Comparison of ENCODE assay signal across 16 cellular contexts in the genomic region with DNA sequence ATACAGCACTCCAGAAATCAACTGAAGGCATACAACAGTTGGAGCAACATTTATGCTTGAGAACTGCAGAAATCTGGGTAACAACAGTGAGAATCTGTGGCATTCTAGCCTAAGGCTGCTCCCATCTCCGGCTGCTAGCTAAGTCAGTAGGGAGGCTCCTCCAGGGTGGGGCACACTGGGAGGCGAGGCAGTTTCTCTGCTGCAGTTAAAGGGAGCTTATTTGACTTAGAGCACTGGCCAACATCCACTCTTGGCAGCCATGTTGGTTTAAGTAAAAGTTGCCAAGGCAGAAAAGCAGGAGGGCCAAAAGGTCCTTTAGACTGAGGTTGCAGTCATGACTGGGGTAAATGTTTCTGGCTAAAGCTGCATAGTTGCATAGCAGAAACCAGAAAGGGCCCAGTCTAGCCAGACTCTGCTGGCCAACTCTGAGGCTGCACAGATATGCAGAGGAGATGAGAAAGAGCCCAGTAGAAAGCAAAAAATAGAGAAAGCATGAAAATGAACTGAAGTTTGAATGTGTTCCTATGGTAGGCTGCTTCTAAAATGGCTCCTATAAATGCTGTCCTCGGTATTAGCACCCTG. TPM values are rescaled to one million over a fixed set of nuclear protein-coding genes. Genes with fewer than 3 reads are reported as not detected.
DNase-seq lines count a peak whose midpoint lies in the region; ATAC-seq and TF ChIP-seq lines count a peak whose summit lies in the region.
"Had no signal": no experiment of that assay in that cellular context is flagged by ENCODE, and none has a peak within 500 bp of the region (broad histone marks: within the 10 kb centered on the region; RNA-seq: fewer than 3 reads in every experiment).

No MANE protein-coding gene starts in this region.

- H3K27ac ChIP-seq in HUES48 (ENCODE audit: low read depth, low read length) (peak overlapping the region; percentile 18), OCI-LY7 (ENCODE audit: low read depth, low read length, poor library complexity, severe bottlenecking) (no peak overlapping the region), aorta (ENCODE audit: low read depth in 1 of 2, low read length in 2 of 2) (no peak overlapping the region)
- H3K27ac ChIP-seq: A549, C4-2B, HL-60, KMS-11 had no signal

- POLR2A ChIA-PET in OCI-LY7 (lab: Charles Lee) = interaction anchor here (1.0 to 1.7 kb wide), 2 partner anchors 14 to 20 kb away, joined by 3 to 4 read pairs; no protein-coding TSS in a partner anchor

- CTCF ChIA-PET in OCI-LY7 (lab: Charles Lee; ENCODE audit: unreplicated experiment) = no interaction called here

- H3K79me2 ChIP-seq in OCI-LY7 (ENCODE audit: insufficient read depth, low read depth, low read length) = no peaks in the 10 kb centered on the region

- H3K9ac ChIP-seq in HUES48 (ENCODE audit: low read depth, low read length) = no peak overlapping the region
- H3K9ac ChIP-seq: KMS-11 had no signal

- no TSS peak for BruUV-seq in OCI-LY7 (replicated peaks; lab: Mats Ljungman, UMichigan)

- no peak overlapping the region for H3K4me2 ChIP-seq in OCI-LY7 (ENCODE audit: low read length)
- H3K4me2 ChIP-seq: A549, KMS-11 had no signal

- DNase-seq in OCI-LY7 (ENCODE audit: low spot score) = no peak
- DNase-seq in iPS-NIHi7 (ENCODE audit: extremely low spot score) = peak; percentile 45
- DNase-seq in aorta = no peak
- no peak for DNase-seq in stimulated activated CD4-positive, alpha-beta T cell treated with anti-CD3 and anti-CD28 coated beads, Interleukin-4, amount 100 ng/mL, for 4 hours
- DNase-seq: BE2C; CD4-positive, alpha-beta memory T cell; DMS79 had no signal

- H3K9me3 ChIP-seq in HUES48 (ENCODE audit: control insufficient read depth, insufficient read depth, low read length) (no peaks in the 10 kb centered on the region), OCI-LY7 (ENCODE audit: low read length) (peaks cover 9% of the 10 kb centered on the region; the same call in 1 of the 2 replicates), aorta (ENCODE audit: control insufficient read depth, low read length) (no peaks in the 10 kb centered on the region)
- H3K9me3 ChIP-seq: A549, BE2C had no signal

- peaks cover 3% of the 10 kb centered on the region; the same call in 1 of the 2 replicates for H3K27me3 ChIP-seq in HUES48 (ENCODE audit: control insufficient read depth, insufficient read depth, low read length)
- H3K27me3 ChIP-seq in aorta (ENCODE audit: control insufficient read depth in 1 of 2, insufficient read depth in 2 of 2, low read length in 1 of 2) = no peaks in the 10 kb centered on the region
- H3K27me3 ChIP-seq: BE2C had no signal

- H3K36me3 ChIP-seq in HUES48 (ENCODE audit: control insufficient read depth, insufficient read depth, low read length) (no peaks in the 10 kb centered on the region), OCI-LY7 (ENCODE audit: insufficient read depth, low read length) (no peaks in the 10 kb centered on the region), aorta (ENCODE audit: control insufficient read depth in 1 of 2, insufficient read depth in 2 of 2, low read length in 1 of 2) (no peaks in the 10 kb centered on the region)
- H3K36me3 ChIP-seq: BE2C had no signal

- intact Hi-C loops in OCI-LY7 (cut with micrococcal nuclease; ENCODE audit: unreplicated experiment) (no loop called here), aorta (cut with DNase I) (no loop called here)

- 29 to 34% methylated on average over 3 of the region's 3 CpGs for WGBS in aorta, 2 donors

- H3K4me3 ChIP-seq in HUES48 (ENCODE audit: low read depth, low read length) (no peak overlapping the region), OCI-LY7 (ENCODE audit: low read depth, low read length, poor library complexity, severe bottlenecking) (no peak overlapping the region), aorta (ENCODE audit: low read length in 2 of 2) (no peak overlapping the region)
- H3K4me3 ChIP-seq: A549 had no signal

- H2AFZ ChIP-seq in OCI-LY7 (ENCODE audit: low read length) = peak overlapping the region; percentile 21; the same call in 1 of the 2 replicates

- no peaks in the 10 kb centered on the region for H3K9me2 ChIP-seq in OCI-LY7 (ENCODE audit: insufficient read depth, low read length)

- ATAC-seq in aorta (ENCODE audit: low FRiP score) (peak; percentile 59), HG03280 (IDR thresholded peaks at IDR 0.05; ENCODE audit: unreplicated experiment) (no peak), HG02678 (IDR thresholded peaks at IDR 0.05; ENCODE audit: unreplicated experiment) (no peak)
- ATAC-seq: A549 had no signal

- H4K20me1 ChIP-seq in OCI-LY7 (ENCODE audit: insufficient read depth, low read length) = no peaks in the 10 kb centered on the region

- TF ChIP-seq CTCF in OCI-LY7 (conservative IDR thresholded peaks at IDR 0.05; ENCODE audit: low read length) = no peak

- peaks cover 47% of the 10 kb centered on the region for H3K4me1 ChIP-seq in HUES48 (ENCODE audit: control insufficient read depth, insufficient read depth, low read length)
- H3K4me1 ChIP-seq in OCI-LY7 (ENCODE audit: insufficient read depth, low read length, poor library complexity, severe bottlenecking) = peaks cover 40% of the 10 kb centered on the region
- H3K4me1 ChIP-seq in aorta (ENCODE audit: control insufficient read depth in 1 of 2, insufficient read depth in 2 of 2, low read length in 2 of 2) = no peaks in the 10 kb centered on the region
- H3K4me1 ChIP-seq: A549, BE2C had no signal

RNA-seq across cellular contexts. Expression of a gene that starts 3.9 kb away (rescaled TPM):
- not detected in 2 replicates for total RNA-seq in OCI-LY7 (2014; rRNA removed; shearing (Covaris generic))
- not detected in 2 replicates for total RNA-seq in OCI-LY7 (2022)
- not detected for total RNA-seq in aorta
- not detected for polyA plus RNA-seq in aorta
- total RNA-seq: CD4-positive, alpha-beta memory T cell had no signal
- polyA plus RNA-seq: A549; AG04450; CD4-positive, alpha-beta memory T cell; IgD-negative memory B cell had no signal
